In genomic region chr20:50635014-50635557, GRCh38 we compare ENCODE assay signal across 13 cellular contexts. TPM values are rescaled to one million over a fixed set of nuclear protein-coding genes. Genes with fewer than 3 reads are reported as not detected.
"Had no signal": no experiment of that assay in that cellular context is flagged by ENCODE, and none has a peak within 500 bp of the region (broad histone marks: within the 10 kb centered on the region; RNA-seq: fewer than 3 reads in every experiment).

No MANE protein-coding gene starts in this region.

- H3K27ac ChIP-seq: cardiac muscle cell, spleen, thoracic aorta had no signal

- H3K27me3 Mint-ChIP-seq: activated T-helper 17 cell treated with anti-CD3 and anti-CD28 coated beads, Interleukin-2, amount 50 U/mL, for 72 hours had no signal

- H3K4me3 Mint-ChIP-seq: activated naive CD8-positive, alpha-beta T cell treated with anti-CD3 and anti-CD28 coated beads, Interleukin-2, amount 50 U/mL, for 24 hours; activated T-helper 17 cell treated with anti-CD3 and anti-CD28 coated beads, Interleukin-2, amount 50 U/mL, for 72 hours; memory B cell; naive thymus-derived CD8-positive, alpha-beta T cell; T-cell had no signal

- H3K36me3 Mint-ChIP-seq: memory B cell; naive thymus-derived CD8-positive, alpha-beta T cell; T-cell had no signal

- H3K27me3 ChIP-seq: cardiac muscle cell, gastroesophageal sphincter, sigmoid colon had no signal

- H3K4me3 ChIP-seq: cardiac muscle cell, spleen, thoracic aorta had no signal

- H3K9me3 ChIP-seq: gastroesophageal sphincter, sigmoid colon, spleen, thoracic aorta had no signal

- H3K27ac Mint-ChIP-seq: activated naive CD8-positive, alpha-beta T cell treated with anti-CD3 and anti-CD28 coated beads, Interleukin-2, amount 50 U/mL, for 24 hours; activated T-helper 17 cell treated with anti-CD3 and anti-CD28 coated beads, Interleukin-2, amount 50 U/mL, for 72 hours; memory B cell; T-cell had no signal

- DNase-seq: occipital lobe had no signal

- H3K4me1 Mint-ChIP-seq: activated naive CD8-positive, alpha-beta T cell treated with anti-CD3 and anti-CD28 coated beads, Interleukin-2, amount 50 U/mL, for 24 hours; activated T-helper 17 cell treated with anti-CD3 and anti-CD28 coated beads, Interleukin-2, amount 50 U/mL, for 72 hours had no signal

- H3K9me3 Mint-ChIP-seq: activated naive CD8-positive, alpha-beta T cell treated with anti-CD3 and anti-CD28 coated beads, Interleukin-2, amount 50 U/mL, for 24 hours; activated T-helper 17 cell treated with anti-CD3 and anti-CD28 coated beads, Interleukin-2, amount 50 U/mL, for 72 hours; memory B cell; naive thymus-derived CD8-positive, alpha-beta T cell; T-cell had no signal

- H3K36me3 ChIP-seq: cardiac muscle cell, gastroesophageal sphincter, sigmoid colon, spleen, thoracic aorta had no signal

RNA-seq across cellular contexts. Expression of gene RIPOR3, which starts 56.3 kb away (rescaled TPM):
- total RNA-seq: activated T-helper 17 cell treated with anti-CD3 and anti-CD28 coated beads, Interleukin-2, amount 50 U/mL, for 72 hours; dermis microvascular lymphatic vessel endothelial cell; naive thymus-derived CD8-positive, alpha-beta T cell; pulmonary artery endothelial cell had no signal
